ENCODE assay signal across 22 cellular contexts in genomic region chr6:158293122-158293521, GRCh38. TPM values are rescaled to one million over a fixed set of nuclear protein-coding genes. Genes with fewer than 3 reads are reported as not detected.
DNase-seq lines count a peak whose midpoint lies in the region; ATAC-seq and TF ChIP-seq lines count a peak whose summit lies in the region.
"Had no signal": no experiment of that assay in that cellular context is flagged by ENCODE, and none has a peak within 500 bp of the region (broad histone marks: within the 10 kb centered on the region; RNA-seq: fewer than 3 reads in every experiment).

No MANE protein-coding gene starts in this region.

- no peaks in the 10 kb centered on the region for H4K20me1 ChIP-seq in SU-DHL-6 (ENCODE audit: low read depth, low read length)

- peaks cover 11% of the 10 kb centered on the region for H3K4me1 Mint-ChIP-seq in Calu3 (ENCODE audit: low read depth, unreplicated experiment)

- no peaks in the 10 kb centered on the region for H3K27me3 Mint-ChIP-seq in Calu3 (ENCODE audit: unreplicated experiment)
- H3K27me3 Mint-ChIP-seq: brain had no signal

- TF ChIP-seq CTCF in GM12865 (IDR thresholded peaks at IDR 0.05; ENCODE audit: insufficient read depth, low read depth, low read length, missing control alignments) = no peak
- no peak for TF ChIP-seq CTCF in SU-DHL-6 (IDR thresholded peaks at IDR 0.05; ENCODE audit: insufficient read depth, low read length, poor library complexity, severe bottlenecking)
- TF ChIP-seq CTCF in Calu3 (IDR thresholded peaks at IDR 0.05; ENCODE audit: unreplicated experiment) = no peak
- TF ChIP-seq CTCF in BE2C (IDR thresholded peaks at IDR 0.05; ENCODE audit: low read depth, low read length) = no peak

- peaks cover 6% of the 10 kb centered on the region for H3K9me3 Mint-ChIP-seq in Calu3 (ENCODE audit: low read depth, unreplicated experiment)

- H3K4me3 Mint-ChIP-seq in Calu3 (ENCODE audit: low read depth, unreplicated experiment) = no peak overlapping the region
- H3K4me3 Mint-ChIP-seq: brain had no signal

- ATAC-seq in GM18907 (IDR thresholded peaks at IDR 0.05; ENCODE audit: unreplicated experiment) = peak; percentile 66
- ATAC-seq in HG03066 (IDR thresholded peaks at IDR 0.05; ENCODE audit: low read depth, unreplicated experiment) = peak; percentile 45
- ATAC-seq: esophagus mucosa, Panc1 had no signal

- no TSS peak for BruUV-seq in Calu3 (replicated peaks; lab: Mats Ljungman, UMichigan)

- H3K27ac Mint-ChIP-seq in Calu3 (ENCODE audit: unreplicated experiment) = no peak overlapping the region

- H3K27me3 ChIP-seq in SU-DHL-6 (ENCODE audit: low read length) (no peaks in the 10 kb centered on the region), BE2C (no peaks in the 10 kb centered on the region)
- H3K27me3 ChIP-seq: neutrophil, sigmoid colon, transverse colon had no signal

- peaks cover 67% of the 10 kb centered on the region for H3K79me2 ChIP-seq in SU-DHL-6 (ENCODE audit: insufficient read depth, low read length)

- no peaks in the 10 kb centered on the region for H3K4me1 ChIP-seq in BE2C
- H3K4me1 ChIP-seq: sigmoid colon had no signal

- no peaks in the 10 kb centered on the region for H3K9me2 ChIP-seq in SU-DHL-6 (replicated peaks; ENCODE audit: insufficient read depth, low read length)

- intact Hi-C loops in Calu3 (cut with micrococcal nuclease; ENCODE audit: unreplicated experiment) = no loop called here

- H3F3A ChIP-seq in SU-DHL-6 (ENCODE audit: insufficient read depth) = peaks cover 16% of the 10 kb centered on the region

- H3K9ac ChIP-seq in SU-DHL-6 (ENCODE audit: low read length) = no peak overlapping the region

- peaks cover 13% of the 10 kb centered on the region; the same call in 1 of the 2 replicates for H3K36me3 ChIP-seq in SU-DHL-6 (ENCODE audit: low read length)
- H3K36me3 ChIP-seq in BE2C = peaks cover 16% of the 10 kb centered on the region
- H3K36me3 ChIP-seq: neutrophil, sigmoid colon had no signal

- DNase-seq in GM12865 (ENCODE audit: low read depth) = peak; percentile 35
- DNase-seq in Calu3 = no peak
- no peak for DNase-seq in DMS79 (lab: John Stamatoyannopoulos, UW)
- DNase-seq in BE2C = no peak
- DNase-seq in T1000 (lab: John Stamatoyannopoulos, UW) = no peak
- DNase-seq: dermis blood vessel endothelial cell, DMS 273 treated with DMSO at 0.1 percent for 48 hours, glutamatergic neuron, islet precursor cell, NCI-H187 treated with DMSO at 0.1 percent for 48 hours, NCI-H510A treated with DMSO at 0.1 percent for 48 hours, sigmoid colon, SW 1271, transverse colon had no signal

- H2AFZ ChIP-seq in SU-DHL-6 (ENCODE audit: low read depth, low read length, severe bottlenecking) = no peak overlapping the region

- CTCF ChIA-PET in Calu3 (lab: Charles Lee) = interaction anchor here (0.5 kb wide), 1 partner anchor 27 kb away, joined by 3 read pairs; no protein-coding TSS in a partner anchor

- H3K4me3 ChIP-seq in GM12865 (ENCODE audit: low read depth, low read length) (no peak overlapping the region), SU-DHL-6 (ENCODE audit: insufficient read depth, low read length, poor library complexity, severe bottlenecking) (no peak overlapping the region), BE2C (ENCODE audit: low read depth, low read length) (no peak overlapping the region)
- H3K4me3 ChIP-seq: sigmoid colon, transverse colon had no signal

- no peak overlapping the region for H3K4me2 ChIP-seq in SU-DHL-6 (ENCODE audit: low read depth, low read length, poor library complexity, severe bottlenecking)

- H3K9me3 ChIP-seq in SU-DHL-6 (ENCODE audit: insufficient read depth, low read length) (no peaks in the 10 kb centered on the region; the same call in 1 of the 2 replicates), BE2C (no peaks in the 10 kb centered on the region; the same call in 1 of the 2 replicates)

- H3K27ac ChIP-seq in SU-DHL-6 (ENCODE audit: low read depth, low read length) = peak overlapping the region; percentile 27
- H3K27ac ChIP-seq: HL-60, neutrophil, sigmoid colon, transverse colon had no signal

- peaks cover 6% of the 10 kb centered on the region for H3K36me3 Mint-ChIP-seq in Calu3 (ENCODE audit: insufficient read depth, unreplicated experiment)

RNA-seq across cellular contexts. Expression of gene TULP4, which starts 19.1 kb away (rescaled TPM):
- 84.3 and 105 TPM in 2 replicates for total RNA-seq in Calu3 (2022)
- polyA plus RNA-seq in BE2C (2012; ENCODE audit: insufficient read depth, insufficient read length, low read depth) = 12.3 TPM
